In genomic region chr9:76704601-76705204, GRCh38 we compare ENCODE assay signal across 8 cellular contexts. TPM values are rescaled to one million over a fixed set of nuclear protein-coding genes. Genes with fewer than 3 reads are reported as not detected.
DNase-seq lines count a peak whose midpoint lies in the region; ATAC-seq and TF ChIP-seq lines count a peak whose summit lies in the region.

No MANE protein-coding gene starts in this region.

- DNase-seq in activated CD4-positive, alpha-beta T cell treated with anti-CD3 and anti-CD28 coated beads, Interleukin-2, amount 10 ng/mL, durations not matched to agents 7 days and 5 days, result peak; percentile 20
- DNase-seq in activated CD4-positive, alpha-beta T cell treated with anti-CD3 and anti-CD28 coated beads for 36 hours, result no peak
- DNase-seq in NAMALWA (ENCODE audit: low spot score), result peak; percentile 59
- peak; percentile 92 to 96 for DNase-seq in fibroblast of lung (ENCODE audit: low read depth in 2 of 2)
- DNase-seq in nephron progenitor cell, result peak; percentile 23
- no peak for DNase-seq in T-helper 2 cell treated with Interferon-gamma antibody and Interleukin-4, amounts not matched to agents 5 μg/mL and 100 μg/mL, for 36 hours (ENCODE audit: low spot score)

- no peak overlapping the region for H3K9ac ChIP-seq in fibroblast of lung (ENCODE audit: insufficient read depth, low read length)

- no peaks in the 10 kb centered on the region for H4K20me1 ChIP-seq in fibroblast of lung (ENCODE audit: control insufficient read depth, extremely low read depth, insufficient read depth, low read length)

- no peak overlapping the region for H3K27ac ChIP-seq in fibroblast of lung (ENCODE audit: insufficient read depth, low read length)

- POLR2A ChIA-PET in activated CD4-positive, alpha-beta T cell treated with anti-CD3 and anti-CD28 coated beads, Interleukin-2, amount 10 ng/mL, durations not matched to agents 7 days and 5 days (lab: Charles Lee), result no interaction called here
- POLR2A ChIA-PET in activated CD4-positive, alpha-beta T cell treated with anti-CD3 and anti-CD28 coated beads for 36 hours (lab: Charles Lee), result interaction anchor here (0.6 kb wide), 1 partner anchor 310 kb away, joined by 6 read pairs; the partner anchor contains the start of gene RFK

- no peaks in the 10 kb centered on the region for H3K9me3 ChIP-seq in fibroblast of lung (ENCODE audit: control insufficient read depth, insufficient read depth, low read depth, low read length)

- H3K27me3 Mint-ChIP-seq in activated CD4-positive, alpha-beta T cell treated with anti-CD3 and anti-CD28 coated beads, Interleukin-2, amount 10 ng/mL, durations not matched to agents 7 days and 5 days, result peaks cover 22% of the 10 kb centered on the region
- H3K27me3 Mint-ChIP-seq in activated CD4-positive, alpha-beta T cell treated with anti-CD3 and anti-CD28 coated beads for 36 hours, result peaks cover 24% of the 10 kb centered on the region
- no peaks in the 10 kb centered on the region for H3K27me3 Mint-ChIP-seq in nephron progenitor cell (ENCODE audit: low read depth, poor library complexity)
- peaks cover 16% of the 10 kb centered on the region for H3K27me3 Mint-ChIP-seq in T-helper 2 cell treated with Interferon-gamma antibody and Interleukin-4, amounts not matched to agents 5 μg/mL and 100 μg/mL, for 36 hours (ENCODE audit: low read depth)

- H3K36me3 Mint-ChIP-seq in activated CD4-positive, alpha-beta T cell treated with anti-CD3 and anti-CD28 coated beads, Interleukin-2, amount 10 ng/mL, durations not matched to agents 7 days and 5 days (ENCODE audit: low read depth), result no peaks in the 10 kb centered on the region
- H3K36me3 Mint-ChIP-seq in activated CD4-positive, alpha-beta T cell treated with anti-CD3 and anti-CD28 coated beads for 36 hours (ENCODE audit: low read depth), result no peaks in the 10 kb centered on the region
- no peaks in the 10 kb centered on the region for H3K36me3 Mint-ChIP-seq in nephron progenitor cell (ENCODE audit: low read depth)
- H3K36me3 Mint-ChIP-seq in T-helper 2 cell treated with Interferon-gamma antibody and Interleukin-4, amounts not matched to agents 5 μg/mL and 100 μg/mL, for 36 hours (ENCODE audit: low read depth), result no peaks in the 10 kb centered on the region

- no peak overlapping the region for H3K27ac Mint-ChIP-seq in activated CD4-positive, alpha-beta T cell treated with anti-CD3 and anti-CD28 coated beads, Interleukin-2, amount 10 ng/mL, durations not matched to agents 7 days and 5 days
- no peak overlapping the region for H3K27ac Mint-ChIP-seq in activated CD4-positive, alpha-beta T cell treated with anti-CD3 and anti-CD28 coated beads for 36 hours
- H3K27ac Mint-ChIP-seq in nephron progenitor cell, result no peak overlapping the region
- H3K27ac Mint-ChIP-seq in T-helper 2 cell treated with Interferon-gamma antibody and Interleukin-4, amounts not matched to agents 5 μg/mL and 100 μg/mL, for 36 hours, result no peak overlapping the region

- intact Hi-C loops in activated CD4-positive, alpha-beta T cell treated with anti-CD3 and anti-CD28 coated beads for 36 hours (cut with DNase I, micrococcal nuclease), result loop anchor here (1.0 to 10.0 kb wide), 7 partner anchors 37 to 1437 kb away; partner anchors contain the start of gene RFK (in 1 of the 2)

- H3K4me3 Mint-ChIP-seq in activated CD4-positive, alpha-beta T cell treated with anti-CD3 and anti-CD28 coated beads, Interleukin-2, amount 10 ng/mL, durations not matched to agents 7 days and 5 days, result no peak overlapping the region
- no peak overlapping the region for H3K4me3 Mint-ChIP-seq in activated CD4-positive, alpha-beta T cell treated with anti-CD3 and anti-CD28 coated beads for 36 hours
- no peak overlapping the region for H3K4me3 Mint-ChIP-seq in nephron progenitor cell
- H3K4me3 Mint-ChIP-seq in T-helper 2 cell treated with Interferon-gamma antibody and Interleukin-4, amounts not matched to agents 5 μg/mL and 100 μg/mL, for 36 hours, result no peak overlapping the region

- no peaks in the 10 kb centered on the region for H3K4me1 ChIP-seq in fibroblast of lung (ENCODE audit: control insufficient read depth, extremely low read depth, insufficient read depth, low read length)

- no peaks in the 10 kb centered on the region for H3K9me3 Mint-ChIP-seq in activated CD4-positive, alpha-beta T cell treated with anti-CD3 and anti-CD28 coated beads, Interleukin-2, amount 10 ng/mL, durations not matched to agents 7 days and 5 days
- no peaks in the 10 kb centered on the region for H3K9me3 Mint-ChIP-seq in activated CD4-positive, alpha-beta T cell treated with anti-CD3 and anti-CD28 coated beads for 36 hours (ENCODE audit: low read depth)
- no peaks in the 10 kb centered on the region for H3K9me3 Mint-ChIP-seq in nephron progenitor cell
- no peaks in the 10 kb centered on the region for H3K9me3 Mint-ChIP-seq in T-helper 2 cell treated with Interferon-gamma antibody and Interleukin-4, amounts not matched to agents 5 μg/mL and 100 μg/mL, for 36 hours

- peaks cover 4% of the 10 kb centered on the region for H3K27me3 ChIP-seq in fibroblast of lung (ENCODE audit: control insufficient read depth, insufficient read depth, low read length)

- H3K36me3 ChIP-seq in fibroblast of lung (ENCODE audit: control insufficient read depth, insufficient read depth, low read length), result no peaks in the 10 kb centered on the region

- H2AFZ ChIP-seq in fibroblast of lung (ENCODE audit: low read length), result no peak overlapping the region

- H3K4me2 ChIP-seq in fibroblast of lung (ENCODE audit: extremely low read depth, insufficient read depth, low read length), result no peak overlapping the region

- peaks cover 14% of the 10 kb centered on the region for H3K4me1 Mint-ChIP-seq in activated CD4-positive, alpha-beta T cell treated with anti-CD3 and anti-CD28 coated beads, Interleukin-2, amount 10 ng/mL, durations not matched to agents 7 days and 5 days
- no peaks in the 10 kb centered on the region for H3K4me1 Mint-ChIP-seq in activated CD4-positive, alpha-beta T cell treated with anti-CD3 and anti-CD28 coated beads for 36 hours
- H3K4me1 Mint-ChIP-seq in nephron progenitor cell, result peaks cover 38% of the 10 kb centered on the region
- H3K4me1 Mint-ChIP-seq in T-helper 2 cell treated with Interferon-gamma antibody and Interleukin-4, amounts not matched to agents 5 μg/mL and 100 μg/mL, for 36 hours (ENCODE audit: low read depth), result peaks cover 9% of the 10 kb centered on the region

- H3K79me2 ChIP-seq in fibroblast of lung (ENCODE audit: control insufficient read depth, insufficient read depth, low read length), result no peaks in the 10 kb centered on the region

- peak; percentile 53 to 61 for TF ChIP-seq CTCF in fibroblast of lung (conservative IDR thresholded peaks at IDR 0.05 in 1 of 2, IDR thresholded peaks at IDR 0.05 in 1 of 2; ENCODE audit: low read depth in 1 of 2, low read length in 2 of 2)
- peak; percentile 83 for TF ChIP-seq CTCF in nephron progenitor cell (IDR thresholded peaks at IDR 0.05)

- no peak for ATAC-seq in activated CD4-positive, alpha-beta T cell treated with anti-CD3 and anti-CD28 coated beads for 36 hours
- ATAC-seq in SK-N-SH treated with all-trans-retinoic acid at 6 μM for 48 hours (peak; percentile 72), HG02588 (IDR thresholded peaks at IDR 0.05; ENCODE audit: unreplicated experiment) (no peak)

- no peak overlapping the region for H3K4me3 ChIP-seq in fibroblast of lung (replicated peaks in 1 of 4; ENCODE audit: control extremely low read depth in 1 of 4, insufficient read depth in 1 of 4, low read depth in 3 of 4, low read length in 4 of 4)

- CTCF ChIA-PET in activated CD4-positive, alpha-beta T cell treated with anti-CD3 and anti-CD28 coated beads, Interleukin-2, amount 10 ng/mL, durations not matched to agents 7 days and 5 days (lab: Charles Lee), result interaction anchor here (1.1 to 1.4 kb wide), 2 partner anchors 15 to 311 kb away, joined by 3 to 5 read pairs; no protein-coding TSS in a partner anchor
- CTCF ChIA-PET in activated CD4-positive, alpha-beta T cell treated with anti-CD3 and anti-CD28 coated beads for 36 hours (lab: Charles Lee), result interaction anchor here (0.6 to 2.2 kb wide), 15 partner anchors 13 to 303 kb away, joined by 3 to 10 read pairs (median 3); partner anchors contain the start of gene GCNT1

TF ChIP-seq in SK-N-SH treated with all-trans-retinoic acid at 6 μM for 48 hours, 23 proteins besides CTCF, POLR2A, EP300 and RAD21 (continues in another document):
- no peak for TF ChIP-seq POU6F1 (CRISPR knock-in tag; IDR thresholded peaks at IDR 0.05; ENCODE audit: borderline replicate concordance, low read depth)

RNA-seq across cellular contexts. Expression of gene PCA3, which starts 59.5 kb away (rescaled TPM):
- total RNA-seq in activated CD4-positive, alpha-beta T cell treated with anti-CD3 and anti-CD28 coated beads, Interleukin-2, amount 10 ng/mL, durations not matched to agents 7 days and 5 days, result not detected
- total RNA-seq in activated CD4-positive, alpha-beta T cell treated with anti-CD3 and anti-CD28 coated beads for 36 hours, result not detected
- total RNA-seq in fibroblast of lung, result not detected in 2 replicates
- polyA plus RNA-seq in fibroblast of lung, result not detected in 2 replicates
- 1.5 TPM in 1 of 2 replicates, not detected in the other for polyA plus RNA-seq in fibroblast of lung (2012)
- not detected in 2 replicates for polyA minus RNA-seq in fibroblast of lung (ENCODE audit: low replicate concordance)

Comparison
In these comparisons a context has a peak if more than half of its experiments do, and no peak if none do; other contexts are left out.
1. DNase-seq: peak in activated CD4-positive, alpha-beta T cell treated with anti-CD3 and anti-CD28 coated beads, Interleukin-2, amount 10 ng/mL, durations not matched to agents 7 days and 5 days (single experiment), NAMALWA (single experiment), fibroblast of lung (2 of 2) and nephron progenitor cell (single experiment); none in activated CD4-positive, alpha-beta T cell treated with anti-CD3 and anti-CD28 coated beads for 36 hours (single experiment) and T-helper 2 cell treated with Interferon-gamma antibody and Interleukin-4, amounts not matched to agents 5 μg/mL and 100 μg/mL, for 36 hours (single experiment).